9 cellular contexts compared by ENCODE assay signal in genomic region chr2:175575346-175576258, GRCh38.
DNase-seq lines count a peak whose midpoint lies in the region; ATAC-seq lines count a peak whose summit lies in the region.
"Had no signal": no experiment of that assay in that cellular context is flagged by ENCODE, and none has a peak within 500 bp of the region (broad histone marks: within the 10 kb centered on the region; RNA-seq: fewer than 3 reads in every experiment).

No MANE protein-coding gene starts in this region.

- no peaks in the 10 kb centered on the region for H3K27me3 ChIP-seq in BLaER1
- H3K27me3 ChIP-seq: breast epithelium had no signal

- no peak overlapping the region for H3K9ac ChIP-seq in BLaER1

- no peaks in the 10 kb centered on the region for H4K20me1 ChIP-seq in BLaER1

- peak overlapping the region; percentile 14; the same call in 1 of the 2 replicates for H3K27ac ChIP-seq in BLaER1
- H3K27ac ChIP-seq: breast epithelium had no signal

- no peaks in the 10 kb centered on the region for H3K36me3 ChIP-seq in BLaER1
- H3K36me3 ChIP-seq: breast epithelium had no signal

- H3K4me2 ChIP-seq in BLaER1, result peak overlapping the region; percentile 62

- DNase-seq in NAMALWA (ENCODE audit: low spot score) (peak; percentile 48), CD1c-positive myeloid dendritic cell (ENCODE audit: extremely low spot score) (no peak), NCI-H345 treated with DMSO at 0.1 percent for 48 hours (lab: John Stamatoyannopoulos, UW; ENCODE audit: unreplicated experiment) (no peak), NCI-H446 (lab: John Stamatoyannopoulos, UW) (no peak)
- no peak for DNase-seq in activated CD8-positive, alpha-beta memory T cell treated with anti-CD3 and anti-CD28 coated beads, Interleukin-2, amount 50 U/mL, for 48 hours

- no peaks in the 10 kb centered on the region for H3K9me3 ChIP-seq in BLaER1
- H3K9me3 ChIP-seq: breast epithelium had no signal

- H3K4me1 ChIP-seq in BLaER1, result peaks cover 36% of the 10 kb centered on the region
- H3K4me1 ChIP-seq: breast epithelium had no signal

- ATAC-seq in GM18907 (IDR thresholded peaks at IDR 0.05; ENCODE audit: unreplicated experiment), result peak; percentile 98
- peak; percentile 78 for ATAC-seq in HG02840 (IDR thresholded peaks at IDR 0.05; ENCODE audit: low FRiP score, unreplicated experiment)

- H3K4me3 ChIP-seq in BLaER1, result no peak overlapping the region
- H3K4me3 ChIP-seq: breast epithelium had no signal
